In the genomic region with DNA sequence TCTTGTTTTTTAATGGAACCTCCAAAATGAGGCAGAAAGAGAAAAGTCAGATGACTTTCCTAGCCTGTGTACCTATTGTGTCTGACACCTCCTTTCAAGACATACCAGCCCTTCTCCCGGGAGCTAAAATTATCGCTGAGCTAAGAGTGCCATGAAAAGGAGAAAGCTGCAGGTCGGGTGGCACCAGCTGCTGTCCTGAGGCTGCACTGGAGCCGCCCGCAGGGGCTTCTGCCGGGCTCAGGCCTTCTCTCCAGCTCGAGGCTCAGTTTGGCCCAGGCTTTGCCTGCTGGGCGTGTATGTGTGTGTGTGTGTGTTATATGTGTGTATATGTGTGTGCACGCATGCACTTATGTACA, we compare ENCODE assay signal across 27 cellular contexts. TPM values are rescaled to one million over a fixed set of nuclear protein-coding genes. Genes with fewer than 3 reads are reported as not detected.
A peak's percentile ranks its signal among the peaks of the same experiment; 100 is the strongest.
DNase-seq lines count a peak whose midpoint lies in the region; ATAC-seq and TF ChIP-seq lines count a peak whose summit lies in the region.
"Had no signal": no experiment of that assay in that cellular context is flagged by ENCODE, and none has a peak within 500 bp of the region (broad histone marks: within the 10 kb centered on the region; RNA-seq: fewer than 3 reads in every experiment).

No MANE protein-coding gene starts in this region.

- H3K27ac Mint-ChIP-seq in activated CD8-positive, alpha-beta T cell treated with anti-CD3 and anti-CD28 coated beads, Interleukin-2, amount 10 ng/mL, durations not matched to agents 7 days and 5 days: peak overlapping the region; percentile 68
- H3K27ac Mint-ChIP-seq in activated CD8-positive, alpha-beta T cell treated with anti-CD3 and anti-CD28 coated beads for 36 hours: no peak overlapping the region
- H3K27ac Mint-ChIP-seq in endothelial cell (ENCODE audit: unreplicated experiment): peak overlapping the region; percentile 42
- peak overlapping the region; percentile 79 for H3K27ac Mint-ChIP-seq in stimulated activated effector memory CD8-positive, alpha-beta T cell treated with anti-CD3 and anti-CD28 coated beads, Interleukin-12 subunit alpha, Interleukin-12 subunit beta, amount 100 ng/mL, for 72 hours

- no peak overlapping the region for H3K4me3 Mint-ChIP-seq in activated CD8-positive, alpha-beta T cell treated with anti-CD3 and anti-CD28 coated beads, Interleukin-2, amount 10 ng/mL, durations not matched to agents 7 days and 5 days
- no peak overlapping the region for H3K4me3 Mint-ChIP-seq in activated CD8-positive, alpha-beta T cell treated with anti-CD3 and anti-CD28 coated beads for 36 hours
- H3K4me3 Mint-ChIP-seq in endothelial cell (ENCODE audit: unreplicated experiment): peak overlapping the region; percentile 47
- no peak overlapping the region for H3K4me3 Mint-ChIP-seq in stimulated activated effector memory CD8-positive, alpha-beta T cell treated with anti-CD3 and anti-CD28 coated beads, Interleukin-12 subunit alpha, Interleukin-12 subunit beta, amount 100 ng/mL, for 72 hours
- H3K4me3 Mint-ChIP-seq: T-cell had no signal

- H3K27ac ChIP-seq in RWPE1: 0 out of 2 replicates have a peak overlapping the region, but pooled peaks have one; percentile 13
- H3K27ac ChIP-seq: spleen, tibial nerve had no signal

- no peak for ATAC-seq in activated CD8-positive, alpha-beta T cell treated with anti-CD3 and anti-CD28 coated beads, Interleukin-2, amount 10 ng/mL, durations not matched to agents 7 days and 5 days
- no peak for ATAC-seq in activated CD8-positive, alpha-beta T cell treated with anti-CD3 and anti-CD28 coated beads for 36 hours
- no peak for ATAC-seq in stimulated activated effector memory CD8-positive, alpha-beta T cell treated with anti-CD3 and anti-CD28 coated beads, Interleukin-12 subunit alpha, Interleukin-12 subunit beta, amount 100 ng/mL, for 72 hours
- ATAC-seq in HG03159 (IDR thresholded peaks at IDR 0.05; ENCODE audit: unreplicated experiment): no peak

- peaks cover 35% of the 10 kb centered on the region for H3K36me3 Mint-ChIP-seq in activated CD8-positive, alpha-beta T cell treated with anti-CD3 and anti-CD28 coated beads, Interleukin-2, amount 10 ng/mL, durations not matched to agents 7 days and 5 days (ENCODE audit: low read depth)
- peaks cover 5% of the 10 kb centered on the region for H3K36me3 Mint-ChIP-seq in activated CD8-positive, alpha-beta T cell treated with anti-CD3 and anti-CD28 coated beads for 36 hours (ENCODE audit: low read depth)
- H3K36me3 Mint-ChIP-seq in endothelial cell (ENCODE audit: low read depth, unreplicated experiment): peaks cover 34% of the 10 kb centered on the region
- H3K36me3 Mint-ChIP-seq in stimulated activated effector memory CD8-positive, alpha-beta T cell treated with anti-CD3 and anti-CD28 coated beads, Interleukin-12 subunit alpha, Interleukin-12 subunit beta, amount 100 ng/mL, for 72 hours: peaks cover 89% of the 10 kb centered on the region

- DNase-seq in activated CD8-positive, alpha-beta T cell treated with anti-CD3 and anti-CD28 coated beads, Interleukin-2, amount 10 ng/mL, durations not matched to agents 7 days and 5 days: no peak
- no peak for DNase-seq in activated CD8-positive, alpha-beta T cell treated with anti-CD3 and anti-CD28 coated beads for 36 hours
- DNase-seq in RWPE1 (ENCODE audit: low spot score): no peak
- DNase-seq in endothelial cell (ENCODE audit: low spot score): no peak
- no peak for DNase-seq in stimulated activated effector memory CD8-positive, alpha-beta T cell treated with anti-CD3 and anti-CD28 coated beads, Interleukin-12 subunit alpha, Interleukin-12 subunit beta, amount 100 ng/mL, for 72 hours (ENCODE audit: low spot score in 2 of 2)
- no peak for DNase-seq in NCI-H69 (lab: John Stamatoyannopoulos, UW)
- no peak for DNase-seq in amniotic stem cell (lab: John Stamatoyannopoulos, UW)
- DNase-seq: 8988T; DMS79; effector CD4-positive, alpha-beta T cell; erythroblast; foreskin fibroblast; GF-D8; mammary epithelial cell; MV-4-11; NCI-H146; NCI-H2171; NCI-H524; NK-92 treated with Interleukin-12 subunit alpha and Interleukin-12 subunit beta, amount 100 ng/mL, for 24 hours; retina; spleen; stimulated activated CD4-positive, alpha-beta T cell treated with anti-CD3 and anti-CD28 coated beads, Interleukin-2, amount 100 ng/mL, for 48 hours; stimulated activated naive CD4-positive, alpha-beta T cell treated with Interleukin-2 at 50 U/mL for 16 hours; T-cell had no signal

- H3K27me3 Mint-ChIP-seq in activated CD8-positive, alpha-beta T cell treated with anti-CD3 and anti-CD28 coated beads, Interleukin-2, amount 10 ng/mL, durations not matched to agents 7 days and 5 days (ENCODE audit: low read depth): no peaks in the 10 kb centered on the region
- no peaks in the 10 kb centered on the region for H3K27me3 Mint-ChIP-seq in activated CD8-positive, alpha-beta T cell treated with anti-CD3 and anti-CD28 coated beads for 36 hours
- peaks cover 11% of the 10 kb centered on the region for H3K27me3 Mint-ChIP-seq in endothelial cell (ENCODE audit: unreplicated experiment)
- H3K27me3 Mint-ChIP-seq: T-cell had no signal

- H3K9me3 Mint-ChIP-seq in activated CD8-positive, alpha-beta T cell treated with anti-CD3 and anti-CD28 coated beads, Interleukin-2, amount 10 ng/mL, durations not matched to agents 7 days and 5 days (ENCODE audit: insufficient read depth): no peaks in the 10 kb centered on the region
- no peaks in the 10 kb centered on the region for H3K9me3 Mint-ChIP-seq in activated CD8-positive, alpha-beta T cell treated with anti-CD3 and anti-CD28 coated beads for 36 hours
- H3K9me3 Mint-ChIP-seq in endothelial cell (ENCODE audit: unreplicated experiment): no peaks in the 10 kb centered on the region
- H3K9me3 Mint-ChIP-seq in stimulated activated effector memory CD8-positive, alpha-beta T cell treated with anti-CD3 and anti-CD28 coated beads, Interleukin-12 subunit alpha, Interleukin-12 subunit beta, amount 100 ng/mL, for 72 hours: no peaks in the 10 kb centered on the region
- H3K9me3 Mint-ChIP-seq: T-cell had no signal

- CTCF ChIA-PET in activated CD8-positive, alpha-beta T cell treated with anti-CD3 and anti-CD28 coated beads, Interleukin-2, amount 10 ng/mL, durations not matched to agents 7 days and 5 days (lab: Charles Lee): interaction anchor here (0.7 to 1.2 kb wide), 3 partner anchors 18 to 105 kb away, joined by 3 to 5 read pairs (median 3); no protein-coding TSS in a partner anchor
- CTCF ChIA-PET in activated CD8-positive, alpha-beta T cell treated with anti-CD3 and anti-CD28 coated beads for 36 hours (lab: Charles Lee): interaction anchor here (1.1 kb wide), 1 partner anchor 19 kb away, joined by 3 read pairs; no protein-coding TSS in a partner anchor
- CTCF ChIA-PET in RWPE1 (lab: Yijun Ruan, JAX): no interaction called here

- peaks cover 18% of the 10 kb centered on the region for H3K4me1 Mint-ChIP-seq in activated CD8-positive, alpha-beta T cell treated with anti-CD3 and anti-CD28 coated beads, Interleukin-2, amount 10 ng/mL, durations not matched to agents 7 days and 5 days (ENCODE audit: low read depth)
- peaks cover 4% of the 10 kb centered on the region for H3K4me1 Mint-ChIP-seq in activated CD8-positive, alpha-beta T cell treated with anti-CD3 and anti-CD28 coated beads for 36 hours (ENCODE audit: low read depth)
- no peaks in the 10 kb centered on the region for H3K4me1 Mint-ChIP-seq in endothelial cell (ENCODE audit: unreplicated experiment)
- H3K4me1 Mint-ChIP-seq in stimulated activated effector memory CD8-positive, alpha-beta T cell treated with anti-CD3 and anti-CD28 coated beads, Interleukin-12 subunit alpha, Interleukin-12 subunit beta, amount 100 ng/mL, for 72 hours: no peaks in the 10 kb centered on the region

- intact Hi-C loops in activated CD8-positive, alpha-beta T cell treated with anti-CD3 and anti-CD28 coated beads for 36 hours (cut with micrococcal nuclease): no loop called here

- POLR2A ChIA-PET in activated CD8-positive, alpha-beta T cell treated with anti-CD3 and anti-CD28 coated beads, Interleukin-2, amount 10 ng/mL, durations not matched to agents 7 days and 5 days (lab: Charles Lee): interaction anchor here (0.8 kb wide), 1 partner anchor 13 kb away, joined by 3 read pairs; no protein-coding TSS in a partner anchor
- POLR2A ChIA-PET in activated CD8-positive, alpha-beta T cell treated with anti-CD3 and anti-CD28 coated beads for 36 hours (lab: Charles Lee): interaction anchor here (1.1 to 1.2 kb wide), 2 partner anchors 9 to 15 kb away, joined by 4 to 5 read pairs; no protein-coding TSS in a partner anchor
- POLR2A ChIA-PET in RWPE1 (lab: Yijun Ruan, JAX; ENCODE audit: low non-redundant PET): no interaction called here

- no peak for TF ChIP-seq CTCF in activated CD8-positive, alpha-beta T cell treated with anti-CD3 and anti-CD28 coated beads for 36 hours (IDR thresholded peaks at IDR 0.05)
- TF ChIP-seq CTCF in RWPE1 (conservative IDR thresholded peaks at IDR 0.05; ENCODE audit: low read depth) (no peak), endothelial cell (IDR thresholded peaks at IDR 0.05; ENCODE audit: unreplicated experiment) (no peak)

RNA-seq across cellular contexts. Expression of a gene that starts 16.7 kb away (rescaled TPM):
- total RNA-seq in activated CD8-positive, alpha-beta T cell treated with anti-CD3 and anti-CD28 coated beads, Interleukin-2, amount 10 ng/mL, durations not matched to agents 7 days and 5 days: 10 to 100 TPM; 53.5 to 59.8 TPM
- total RNA-seq in activated CD8-positive, alpha-beta T cell treated with anti-CD3 and anti-CD28 coated beads for 36 hours: 10 to 100 TPM; 32.2 to 35.2 TPM
- 35.1 TPM for total RNA-seq in endothelial cell (ENCODE audit: unreplicated experiment)

RNA-seq across cellular contexts. Expression of a gene that starts 27.7 kb away (rescaled TPM):
- 100 to 1,000 TPM; 160 to 170 TPM for total RNA-seq in activated CD8-positive, alpha-beta T cell treated with anti-CD3 and anti-CD28 coated beads, Interleukin-2, amount 10 ng/mL, durations not matched to agents 7 days and 5 days
- total RNA-seq in activated CD8-positive, alpha-beta T cell treated with anti-CD3 and anti-CD28 coated beads for 36 hours: 10 to 100 TPM; 97.9 to 98.2 TPM
- total RNA-seq in endothelial cell (ENCODE audit: unreplicated experiment): 189 TPM

RNA-seq across cellular contexts. Expression of a gene that starts 37.2 kb away (rescaled TPM):
- 1 to 10 TPM; 2.7 to 3.6 TPM for total RNA-seq in activated CD8-positive, alpha-beta T cell treated with anti-CD3 and anti-CD28 coated beads, Interleukin-2, amount 10 ng/mL, durations not matched to agents 7 days and 5 days
- 1 to 10 TPM in 1 of 2 experiments, under 1 TPM in 1; 0.96 to 2.0 TPM for total RNA-seq in activated CD8-positive, alpha-beta T cell treated with anti-CD3 and anti-CD28 coated beads for 36 hours
- total RNA-seq in endothelial cell (ENCODE audit: unreplicated experiment): 1.9 TPM
- total RNA-seq: omental fat pad, tibial nerve had no signal

RNA-seq across cellular contexts. Expression of a gene that starts 48.2 kb away (rescaled TPM):
- total RNA-seq in activated CD8-positive, alpha-beta T cell treated with anti-CD3 and anti-CD28 coated beads, Interleukin-2, amount 10 ng/mL, durations not matched to agents 7 days and 5 days: 10 to 100 TPM; 46.6 to 58.6 TPM
- total RNA-seq in activated CD8-positive, alpha-beta T cell treated with anti-CD3 and anti-CD28 coated beads for 36 hours: 10 to 100 TPM; 57.4 to 64.0 TPM
- total RNA-seq in endothelial cell (ENCODE audit: unreplicated experiment): 48.0 TPM

RNA-seq across cellular contexts. Expression of a gene that starts 50.9 kb away (rescaled TPM):
- total RNA-seq in activated CD8-positive, alpha-beta T cell treated with anti-CD3 and anti-CD28 coated beads, Interleukin-2, amount 10 ng/mL, durations not matched to agents 7 days and 5 days: not detected
- total RNA-seq in activated CD8-positive, alpha-beta T cell treated with anti-CD3 and anti-CD28 coated beads for 36 hours: not detected
- not detected for total RNA-seq in endothelial cell (ENCODE audit: unreplicated experiment)
- total RNA-seq: tibial nerve had no signal
